In genomic region chr2:85325466-85325811, GRCh38 we compare ENCODE assay signal across 1 cellular context.
TF ChIP-seq lines count a peak whose summit lies in the region.

No MANE protein-coding gene starts in this region.

TF ChIP-seq in SK-N-SH treated with all-trans-retinoic acid at 6 μM for 48 hours, 23 proteins besides CTCF, POLR2A, EP300 and RAD21 (continued from another document):
- TF ChIP-seq TSHZ2 (CRISPR knock-in tag; IDR thresholded peaks at IDR 0.05) = no peak
